ENCODE assay signal across 1 cellular context in the genomic region with DNA sequence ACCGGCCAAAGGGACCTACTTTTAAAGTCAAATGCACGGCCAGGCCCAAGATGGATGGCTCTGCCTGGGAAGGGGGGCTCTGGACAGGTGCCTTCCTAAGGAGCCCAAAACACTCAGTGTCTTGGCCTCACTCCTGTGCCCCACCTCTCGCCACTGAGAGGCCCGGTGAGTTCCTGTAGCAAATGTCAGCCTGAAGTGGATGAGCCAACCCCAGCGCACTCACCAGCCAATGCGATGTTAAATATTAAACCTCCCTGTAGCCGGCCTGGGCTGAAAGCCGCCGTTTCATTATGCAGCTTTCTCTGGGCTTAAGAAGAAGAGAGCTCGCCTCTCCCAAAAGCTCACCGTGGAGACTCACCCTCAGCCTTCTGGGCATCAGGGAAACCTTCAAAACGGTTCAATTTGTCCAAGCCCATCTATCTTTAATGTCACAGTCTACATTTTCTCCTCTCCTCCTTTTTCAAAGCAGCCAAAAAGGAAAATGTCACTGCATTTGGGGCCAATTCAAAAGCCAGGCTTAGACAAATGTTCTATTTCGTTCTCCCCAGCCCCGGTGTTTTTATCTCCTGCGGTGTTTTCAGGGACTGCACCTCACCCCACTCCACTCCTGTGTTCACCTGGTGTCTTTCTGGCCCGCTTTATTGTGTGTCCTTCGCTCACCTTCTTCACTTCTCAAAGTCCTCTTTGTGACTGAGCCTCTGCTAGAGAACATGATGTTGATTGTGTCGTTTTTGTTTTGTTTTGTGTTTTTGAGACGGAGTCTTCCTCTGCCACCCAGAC.
TF ChIP-seq lines count a peak whose summit lies in the region.

No MANE protein-coding gene starts in this region.

TF ChIP-seq in HepG2, 621 proteins besides CTCF, POLR2A, EP300 and RAD21:
- TF ChIP-seq SAP130 (CRISPR knock-in tag; IDR thresholded peaks at IDR 0.05; ENCODE audit: low read depth) = 0 out of 2 replicates have a peak, but pooled peaks have one; percentile 34
- no peak for TF ChIP-seq KLF15 (CRISPR knock-in tag; IDR thresholded peaks at IDR 0.05; ENCODE audit: borderline replicate concordance)
- TF ChIP-seq NFYB (CRISPR knock-in tag; IDR thresholded peaks at IDR 0.05) = peak; percentile 49; the same call in 1 of the 2 replicates
- TF ChIP-seq YEATS4 (CRISPR knock-in tag; IDR thresholded peaks at IDR 0.05; ENCODE audit: borderline replicate concordance) = no peak
- TF ChIP-seq FOSL2 (CRISPR knock-in tag; IDR thresholded peaks at IDR 0.05) = 0 out of 2 replicates have a peak, but pooled peaks have one; percentile 20
- no peak for TF ChIP-seq EHMT2 (IDR thresholded peaks at IDR 0.05; ENCODE audit: borderline replicate concordance, low read depth, low read length)
- TF ChIP-seq, protein P1, sequence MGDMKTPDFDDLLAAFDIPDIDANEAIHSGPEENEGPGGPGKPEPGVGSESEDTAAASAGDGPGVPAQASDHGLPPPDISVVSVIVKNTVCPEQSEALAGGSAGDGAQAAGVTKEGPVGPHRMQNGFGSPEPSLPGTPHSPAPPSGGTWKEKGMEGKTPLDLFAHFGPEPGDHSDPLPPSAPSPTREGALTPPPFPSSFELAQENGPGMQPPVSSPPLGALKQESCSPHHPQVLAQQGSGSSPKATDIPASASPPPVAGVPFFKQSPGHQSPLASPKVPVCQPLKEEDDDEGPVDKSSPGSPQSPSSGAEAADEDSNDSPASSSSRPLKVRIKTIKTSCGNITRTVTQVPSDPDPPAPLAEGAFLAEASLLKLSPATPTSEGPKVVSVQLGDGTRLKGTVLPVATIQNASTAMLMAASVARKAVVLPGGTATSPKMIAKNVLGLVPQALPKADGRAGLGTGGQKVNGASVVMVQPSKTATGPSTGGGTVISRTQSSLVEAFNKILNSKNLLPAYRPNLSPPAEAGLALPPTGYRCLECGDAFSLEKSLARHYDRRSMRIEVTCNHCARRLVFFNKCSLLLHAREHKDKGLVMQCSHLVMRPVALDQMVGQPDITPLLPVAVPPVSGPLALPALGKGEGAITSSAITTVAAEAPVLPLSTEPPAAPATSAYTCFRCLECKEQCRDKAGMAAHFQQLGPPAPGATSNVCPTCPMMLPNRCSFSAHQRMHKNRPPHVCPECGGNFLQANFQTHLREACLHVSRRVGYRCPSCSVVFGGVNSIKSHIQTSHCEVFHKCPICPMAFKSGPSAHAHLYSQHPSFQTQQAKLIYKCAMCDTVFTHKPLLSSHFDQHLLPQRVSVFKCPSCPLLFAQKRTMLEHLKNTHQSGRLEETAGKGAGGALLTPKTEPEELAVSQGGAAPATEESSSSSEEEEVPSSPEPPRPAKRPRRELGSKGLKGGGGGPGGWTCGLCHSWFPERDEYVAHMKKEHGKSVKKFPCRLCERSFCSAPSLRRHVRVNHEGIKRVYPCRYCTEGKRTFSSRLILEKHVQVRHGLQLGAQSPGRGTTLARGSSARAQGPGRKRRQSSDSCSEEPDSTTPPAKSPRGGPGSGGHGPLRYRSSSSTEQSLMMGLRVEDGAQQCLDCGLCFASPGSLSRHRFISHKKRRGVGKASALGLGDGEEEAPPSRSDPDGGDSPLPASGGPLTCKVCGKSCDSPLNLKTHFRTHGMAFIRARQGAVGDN (CRISPR knock-in tag; IDR thresholded peaks at IDR 0.05) = 0 out of 2 replicates have a peak, but pooled peaks have one; percentile 22
- TF ChIP-seq ZNF24 (IDR thresholded peaks at IDR 0.05) = no peak
- TF ChIP-seq POGZ (CRISPR knock-in tag; IDR thresholded peaks at IDR 0.05) = 0 out of 2 replicates have a peak, but pooled peaks have one; percentile 19
- no peak for TF ChIP-seq ZIK1 (CRISPR knock-in tag; IDR thresholded peaks at IDR 0.05; ENCODE audit: borderline replicate concordance, low read depth)
- TF ChIP-seq HNF1A (IDR thresholded peaks at IDR 0.05; ENCODE audit: low read depth) = peak; percentile 84
- peak; percentile 88; the same call in 1 of the 2 replicates for TF ChIP-seq HNF1A (CRISPR knock-in tag; IDR thresholded peaks at IDR 0.05; ENCODE audit: borderline replicate concordance)
- no peak for TF ChIP-seq CENPX (CRISPR knock-in tag; IDR thresholded peaks at IDR 0.05)
- no peak for TF ChIP-seq JDP2 (CRISPR knock-in tag; IDR thresholded peaks at IDR 0.05; ENCODE audit: borderline replicate concordance)
- no peak for TF ChIP-seq SOX6 (IDR thresholded peaks at IDR 0.05)
- peak; percentile 39 for TF ChIP-seq SOX6 (CRISPR knock-in tag; IDR thresholded peaks at IDR 0.05)
- peak; percentile 92; the same call in 1 of the 2 replicates for TF ChIP-seq ZNF256 (CRISPR knock-in tag; conservative IDR thresholded peaks at IDR 0.05)
- TF ChIP-seq SIX1 (CRISPR knock-in tag; IDR thresholded peaks at IDR 0.05; ENCODE audit: borderline replicate concordance) = 0 out of 2 replicates have a peak, but pooled peaks have one; percentile 7
- peak; percentile 21 for TF ChIP-seq XRCC5 (optimal IDR thresholded peaks at IDR 0.05; ENCODE audit: low read length)
- TF ChIP-seq SALL1 (CRISPR knock-in tag; IDR thresholded peaks at IDR 0.05) = peak; percentile 34; the same call in 1 of the 2 replicates
- TF ChIP-seq ZNF292 (CRISPR knock-in tag; IDR thresholded peaks at IDR 0.05; ENCODE audit: borderline replicate concordance, low read depth) = peak; percentile 68; the same call in 1 of the 2 replicates
- TF ChIP-seq ATAD3A (CRISPR knock-in tag; IDR thresholded peaks at IDR 0.05) = no peak
- TF ChIP-seq MTA1 (CRISPR knock-in tag; IDR thresholded peaks at IDR 0.05; ENCODE audit: borderline replicate concordance) = no peak
- TF ChIP-seq, protein P2, sequence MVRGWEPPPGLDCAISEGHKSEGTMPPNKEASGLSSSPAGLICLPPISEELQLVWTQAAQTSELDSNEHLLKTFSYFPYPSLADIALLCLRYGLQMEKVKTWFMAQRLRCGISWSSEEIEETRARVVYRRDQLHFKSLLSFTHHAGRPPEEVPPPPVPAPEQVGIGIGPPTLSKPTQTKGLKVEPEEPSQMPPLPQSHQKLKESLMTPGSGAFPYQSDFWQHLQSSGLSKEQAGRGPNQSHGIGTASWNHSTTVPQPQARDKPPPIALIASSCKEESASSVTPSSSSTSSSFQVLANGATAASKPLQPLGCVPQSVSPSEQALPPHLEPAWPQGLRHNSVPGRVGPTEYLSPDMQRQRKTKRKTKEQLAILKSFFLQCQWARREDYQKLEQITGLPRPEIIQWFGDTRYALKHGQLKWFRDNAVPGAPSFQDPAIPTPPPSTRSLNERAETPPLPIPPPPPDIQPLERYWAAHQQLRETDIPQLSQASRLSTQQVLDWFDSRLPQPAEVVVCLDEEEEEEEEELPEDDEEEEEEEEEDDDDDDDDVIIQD (CRISPR knock-in tag; IDR thresholded peaks at IDR 0.05; ENCODE audit: low read depth) = peak; percentile 42; the same call in 1 of the 2 replicates
- TF ChIP-seq TEAD3 (CRISPR knock-in tag; optimal IDR thresholded peaks at IDR 0.05; ENCODE audit: borderline replicate concordance) = peak; percentile 12
- 0 out of 2 replicates have a peak, but pooled peaks have one; percentile 25 for TF ChIP-seq ATF1 (CRISPR knock-in tag; IDR thresholded peaks at IDR 0.05)
- no peak for TF ChIP-seq ZNF441 (CRISPR knock-in tag; IDR thresholded peaks at IDR 0.05; ENCODE audit: borderline replicate concordance)
- 0 out of 2 replicates have a peak, but pooled peaks have one; percentile 24 for TF ChIP-seq ZNF619 (CRISPR knock-in tag; IDR thresholded peaks at IDR 0.05)
- 0 out of 2 replicates have a peak, but pooled peaks have one; percentile 84 for TF ChIP-seq ZNF737 (CRISPR knock-in tag; IDR thresholded peaks at IDR 0.05; ENCODE audit: borderline replicate concordance)
- TF ChIP-seq NR2C2 (CRISPR knock-in tag; IDR thresholded peaks at IDR 0.05; ENCODE audit: borderline replicate concordance) = peak; percentile 46; the same call in 1 of the 2 replicates
- TF ChIP-seq, protein P3, sequence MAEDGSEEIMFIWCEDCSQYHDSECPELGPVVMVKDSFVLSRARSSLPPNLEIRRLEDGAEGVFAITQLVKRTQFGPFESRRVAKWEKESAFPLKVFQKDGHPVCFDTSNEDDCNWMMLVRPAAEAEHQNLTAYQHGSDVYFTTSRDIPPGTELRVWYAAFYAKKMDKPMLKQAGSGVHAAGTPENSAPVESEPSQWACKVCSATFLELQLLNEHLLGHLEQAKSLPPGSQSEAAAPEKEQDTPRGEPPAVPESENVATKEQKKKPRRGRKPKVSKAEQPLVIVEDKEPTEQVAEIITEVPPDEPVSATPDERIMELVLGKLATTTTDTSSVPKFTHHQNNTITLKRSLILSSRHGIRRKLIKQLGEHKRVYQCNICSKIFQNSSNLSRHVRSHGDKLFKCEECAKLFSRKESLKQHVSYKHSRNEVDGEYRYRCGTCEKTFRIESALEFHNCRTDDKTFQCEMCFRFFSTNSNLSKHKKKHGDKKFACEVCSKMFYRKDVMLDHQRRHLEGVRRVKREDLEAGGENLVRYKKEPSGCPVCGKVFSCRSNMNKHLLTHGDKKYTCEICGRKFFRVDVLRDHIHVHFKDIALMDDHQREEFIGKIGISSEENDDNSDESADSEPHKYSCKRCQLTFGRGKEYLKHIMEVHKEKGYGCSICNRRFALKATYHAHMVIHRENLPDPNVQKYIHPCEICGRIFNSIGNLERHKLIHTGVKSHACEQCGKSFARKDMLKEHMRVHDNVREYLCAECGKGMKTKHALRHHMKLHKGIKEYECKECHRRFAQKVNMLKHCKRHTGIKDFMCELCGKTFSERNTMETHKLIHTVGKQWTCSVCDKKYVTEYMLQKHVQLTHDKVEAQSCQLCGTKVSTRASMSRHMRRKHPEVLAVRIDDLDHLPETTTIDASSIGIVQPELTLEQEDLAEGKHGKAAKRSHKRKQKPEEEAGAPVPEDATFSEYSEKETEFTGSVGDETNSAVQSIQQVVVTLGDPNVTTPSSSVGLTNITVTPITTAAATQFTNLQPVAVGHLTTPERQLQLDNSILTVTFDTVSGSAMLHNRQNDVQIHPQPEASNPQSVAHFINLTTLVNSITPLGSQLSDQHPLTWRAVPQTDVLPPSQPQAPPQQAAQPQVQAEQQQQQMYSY (CRISPR knock-in tag; IDR thresholded peaks at IDR 0.05) = no peak
- peak; percentile 86 for TF ChIP-seq HNF1B (CRISPR knock-in tag; IDR thresholded peaks at IDR 0.05)
- no peak for TF ChIP-seq ZMYM2 (CRISPR knock-in tag; IDR thresholded peaks at IDR 0.05)
- no peak for TF ChIP-seq RBFOX2 (IDR thresholded peaks at IDR 0.05; ENCODE audit: low read depth, low read length)
- peak; percentile 61; the same call in 1 of the 2 replicates for TF ChIP-seq ZNF644 (CRISPR knock-in tag; IDR thresholded peaks at IDR 0.05; ENCODE audit: low read depth)
- no peak for TF ChIP-seq ZNF367 (CRISPR knock-in tag; IDR thresholded peaks at IDR 0.05; ENCODE audit: borderline replicate concordance)
- TF ChIP-seq GABPB1 (CRISPR knock-in tag; IDR thresholded peaks at IDR 0.05) = peak; percentile 74
- no peak for TF ChIP-seq GABPA (IDR thresholded peaks at IDR 0.05; ENCODE audit: low read depth, low read length)
- TF ChIP-seq GABPA (CRISPR knock-in tag; IDR thresholded peaks at IDR 0.05; ENCODE audit: low read depth) = 0 out of 2 replicates have a peak, but pooled peaks have one; percentile 42
- TF ChIP-seq ZNF33A (CRISPR knock-in tag; IDR thresholded peaks at IDR 0.05; ENCODE audit: borderline replicate concordance) = no peak
- TF ChIP-seq NFIC (IDR thresholded peaks at IDR 0.05; ENCODE audit: low read length) = no peak
- TF ChIP-seq MATR3 (CRISPR knock-in tag; IDR thresholded peaks at IDR 0.05) = no peak
- no peak for TF ChIP-seq ZNF747 (CRISPR knock-in tag; IDR thresholded peaks at IDR 0.05; ENCODE audit: borderline replicate concordance)
- peak; percentile 16; the same call in 1 of the 2 replicates for TF ChIP-seq FOXO1 (CRISPR knock-in tag; IDR thresholded peaks at IDR 0.05)
